17 cellular contexts compared by ENCODE assay signal in genomic region chr12:31991146-31991545, GRCh38. TPM values are rescaled to one million over a fixed set of nuclear protein-coding genes. Genes with fewer than 3 reads are reported as not detected.
DNase-seq lines count a peak whose midpoint lies in the region; ATAC-seq, FAIRE-seq and TF ChIP-seq lines count a peak whose summit lies in the region.
"Had no signal": no experiment of that assay in that cellular context is flagged by ENCODE, and none has a peak within 500 bp of the region (broad histone marks: within the 10 kb centered on the region; RNA-seq: fewer than 3 reads in every experiment).

No MANE protein-coding gene starts in this region.

- 69% methylated on average over 1 of the region's 1 CpG for WGBS in K562 (ENCODE audit: insufficient coverage, low coverage, missing lambda C conversion rate)

- no peak overlapping the region for H3K4me3 Mint-ChIP-seq in CD8-positive, alpha-beta memory T cell
- H3K4me3 Mint-ChIP-seq in T-cell: no peak overlapping the region

- H3K4me1 Mint-ChIP-seq in CD8-positive, alpha-beta memory T cell: peaks cover 21 to 43% (median 38%) of the 10 kb centered on the region in 3 donors
- H3K4me1 Mint-ChIP-seq in T-cell: peaks cover 20 to 36% (median 26%) of the 10 kb centered on the region in 3 donors

- H3K27ac Mint-ChIP-seq in CD8-positive, alpha-beta memory T cell: peak overlapping the region in 5 of 8 donors; percentile 12 to 80 (median 68)
- peak overlapping the region; percentile 55 to 61 for H3K27ac Mint-ChIP-seq in T-cell

- CTCF ChIA-PET in CD8-positive, alpha-beta memory T cell (lab: Charles Lee): interaction anchor here (0.6 to 1.4 kb wide), 3 partner anchors 30 to 338 kb away, joined by 3 to 6 read pairs (median 4); no protein-coding TSS in a partner anchor
- CTCF ChIA-PET in T-cell (lab: Charles Lee): no interaction called here
- CTCF ChIA-PET in K562 (lab: Yijun Ruan, JAX; ENCODE audit: low intra/inter-chr PET ratio): no interaction called here

- peaks cover 30% of the 10 kb centered on the region for H3K36me3 ChIP-seq in CD8-positive, alpha-beta memory T cell (ENCODE audit: insufficient read depth, low read length)
- peaks cover 70% of the 10 kb centered on the region for H3K36me3 ChIP-seq in K562 (ENCODE audit: control insufficient read depth, insufficient read depth, low read length)
- no peaks in the 10 kb centered on the region for H3K36me3 ChIP-seq in osteoblast (ENCODE audit: insufficient read depth, low read length)

- H3K79me2 ChIP-seq in K562 (ENCODE audit: control insufficient read depth, insufficient read depth, low read length) (no peaks in the 10 kb centered on the region; the same call in 1 of the 3 replicates), osteoblast (ENCODE audit: insufficient read depth, low read length) (no peaks in the 10 kb centered on the region)

- H3K9me3 Mint-ChIP-seq in CD8-positive, alpha-beta memory T cell: peaks cover 5 to 31% (median 29%) of the 10 kb centered on the region in 5 donors
- peaks cover 12 to 22% (median 21%) of the 10 kb centered on the region in 3 donors for H3K9me3 Mint-ChIP-seq in T-cell

- H3K4me1 ChIP-seq in CD8-positive, alpha-beta memory T cell (ENCODE audit: insufficient read depth, low read length): no peaks in the 10 kb centered on the region
- H3K4me1 ChIP-seq in K562 (replicated peaks in 1 of 2; ENCODE audit: control insufficient read depth in 2 of 2, insufficient read depth in 2 of 2, low read length in 2 of 2) (no peaks in the 10 kb centered on the region), osteoblast (ENCODE audit: insufficient read depth, low read length) (no peaks in the 10 kb centered on the region)

- intact Hi-C loops in K562 (cut with micrococcal nuclease): no loop called here

- H4K20me1 ChIP-seq in K562 (replicated peaks; ENCODE audit: control insufficient read depth, insufficient read depth, low read length): no peaks in the 10 kb centered on the region
- H4K20me1 ChIP-seq in osteoblast (ENCODE audit: insufficient read depth, low read length): no peaks in the 10 kb centered on the region

- no peak for DNase-seq in CD8-positive, alpha-beta memory T cell
- DNase-seq in T-cell (no peak), K562 (ENCODE audit: extremely low read depth in 1 of 4, low spot score in 3 of 4) (no peak), osteoblast (ENCODE audit: insufficient read length, low spot score, missing footprints) (peak; percentile 10), NOMO-1 (lab: John Stamatoyannopoulos, UW; ENCODE audit: unreplicated experiment in 2 of 2) (no peak), SW480 (ENCODE audit: low spot score) (no peak), NCI-H510A treated with DMSO at 0.1 percent for 48 hours (lab: John Stamatoyannopoulos, UW) (no peak)
- DNase-seq: AML-193; Calu3; HCEC 1CT; left ventricle myocardium superior; NCI-H1694 treated with DMSO at 0.1 percent for 48 hours; NCI-H446; NK-92 treated with Interleukin-12 subunit alpha and Interleukin-12 subunit beta, amount 100 ng/mL, for 24 hours; RPMI8226 had no signal

- BruUV-seq in K562 (replicated peaks; lab: Mats Ljungman, UMichigan): no TSS peak

- TF ChIP-seq POLR2A in K562 (conservative IDR thresholded peaks at IDR 0.05): no peak

- in situ Hi-C loops in K562 (cut with MboI): no loop called here

- no peak for TF ChIP-seq RAD21 in K562 (CRISPR knock-in tag; conservative IDR thresholded peaks at IDR 0.05 in 1 of 2, IDR thresholded peaks at IDR 0.05 in 1 of 2)

- H3K27ac ChIP-seq in CD8-positive, alpha-beta memory T cell (ENCODE audit: low read depth, low read length): no peak overlapping the region
- H3K27ac ChIP-seq in K562 (ENCODE audit: extremely low read depth, low read depth, low read length) (no peak overlapping the region), osteoblast (ENCODE audit: low read depth, low read length) (no peak overlapping the region)

- H3K4me3 ChIP-seq in CD8-positive, alpha-beta memory T cell (ENCODE audit: low read length): no peak overlapping the region
- H3K4me3 ChIP-seq in K562: no peak overlapping the region
- no peak overlapping the region for H3K4me3 ChIP-seq in osteoblast (ENCODE audit: insufficient read depth, low read length)
- H3K4me3 ChIP-seq: cardiac muscle cell had no signal

- ATAC-seq in T-cell (replicated peaks in 1 of 4): no peak
- no peak for ATAC-seq in K562
- ATAC-seq: left ventricle myocardium superior, sciatic nerve had no signal

- H3K36me3 Mint-ChIP-seq in CD8-positive, alpha-beta memory T cell: peaks cover 43 to 83% (median 61%) of the 10 kb centered on the region in 3 donors
- peaks cover 77% of the 10 kb centered on the region for H3K36me3 Mint-ChIP-seq in T-cell

- H3K27me3 ChIP-seq in CD8-positive, alpha-beta memory T cell (ENCODE audit: insufficient read depth, low read length, poor library complexity, severe bottlenecking): no peaks in the 10 kb centered on the region
- H3K27me3 ChIP-seq in K562 (ENCODE audit: control insufficient read depth in 2 of 2, insufficient read depth in 2 of 2, low read length in 2 of 2): no peaks in the 10 kb centered on the region
- H3K27me3 ChIP-seq in osteoblast (ENCODE audit: insufficient read depth, low read length): no peaks in the 10 kb centered on the region
- H3K27me3 ChIP-seq: cardiac muscle cell had no signal

- no peak for FAIRE-seq in K562 (lab: Jason Lieb, UNC)

- no peak overlapping the region for H3K9ac ChIP-seq in K562 (ENCODE audit: insufficient read depth in 1 of 2, low read depth in 2 of 2, low read length in 2 of 2)

- H3K9me1 ChIP-seq in K562 (ENCODE audit: control insufficient read depth, insufficient read depth, low read length): no peaks in the 10 kb centered on the region

- no peaks in the 10 kb centered on the region for H3K27me3 Mint-ChIP-seq in CD8-positive, alpha-beta memory T cell
- H3K27me3 Mint-ChIP-seq in T-cell: no peaks in the 10 kb centered on the region

- POLR2A ChIA-PET in CD8-positive, alpha-beta memory T cell (lab: Charles Lee): interaction anchor here (0.7 to 1.1 kb wide), 2 partner anchors 12 to 82 kb away, joined by 3 to 5 read pairs; no protein-coding TSS in a partner anchor
- POLR2A ChIA-PET in T-cell (lab: Charles Lee): no interaction called here
- POLR2A ChIA-PET in K562 (lab: Yijun Ruan, JAX): no interaction called here

- TF ChIP-seq EP300 in K562 (IDR thresholded peaks at IDR 0.05; ENCODE audit: low read length): no peak

- H3K9me3 ChIP-seq in CD8-positive, alpha-beta memory T cell (ENCODE audit: low read length): no peaks in the 10 kb centered on the region
- H3K9me3 ChIP-seq in K562 (replicated peaks; ENCODE audit: control insufficient read depth, insufficient read depth, low read depth, low read length) (peaks cover under 1% of the 10 kb centered on the region), osteoblast (ENCODE audit: low read depth, low read length) (no peaks in the 10 kb centered on the region)

- TF ChIP-seq CTCF in K562 (IDR thresholded peaks at IDR 0.05 in 2 of 3, conservative IDR thresholded peaks at IDR 0.05 in 1 of 3; ENCODE audit: insufficient read depth in 2 of 3, low read depth in 1 of 3, low read length in 3 of 3) (no peak), osteoblast (IDR thresholded peaks at IDR 0.05; ENCODE audit: extremely low read depth, low read depth, low read length) (no peak)

- H3K4me2 ChIP-seq in K562 (ENCODE audit: insufficient read depth, low read length) (no peak overlapping the region), osteoblast (ENCODE audit: insufficient read depth, low read length) (no peak overlapping the region)

- no peak overlapping the region for H2AFZ ChIP-seq in K562 (ENCODE audit: low read depth, low read length)
- H2AFZ ChIP-seq in osteoblast (ENCODE audit: low read length): no peak overlapping the region

TF ChIP-seq in K562, 482 proteins besides CTCF, POLR2A, EP300 and RAD21:
- TF ChIP-seq RBBP5 (IDR thresholded peaks at IDR 0.05; ENCODE audit: borderline replicate concordance, insufficient read depth, low read length, poor library complexity, severe bottlenecking): no peak
- TF ChIP-seq SAFB2 (IDR thresholded peaks at IDR 0.05; ENCODE audit: borderline replicate concordance, low read depth, low read length, severe bottlenecking): no peak
- TF ChIP-seq POLR2G (IDR thresholded peaks at IDR 0.05; ENCODE audit: low read depth, low read length): 0 out of 2 replicates have a peak, but pooled peaks have one; percentile 5

RNA-seq across cellular contexts. Expression of gene RESF1, which starts 31.9 kb away (rescaled TPM):
- total RNA-seq in CD8-positive, alpha-beta memory T cell: 10 to 100 TPM; 90.5 to 90.9 TPM
- polyA plus RNA-seq in CD8-positive, alpha-beta memory T cell: 313 TPM
- total RNA-seq in T-cell (100 to 1,000 TPM; 196 to 351 (median 265) TPM), K562 (2014; rRNA removed) (26.4 and 29.9 TPM in 2 replicates), K562 (2014; rRNA removed; fragmentation: Illumina TruSeq; extraction: Trizol) (72.9 and 91.0 TPM in 2 replicates), K562 (2015; rRNA removed; fragmentation: Illumina TruSeq; extraction: Trizol) (110 and 121 TPM in 2 replicates), K562 (2021) (51.2 and 52.4 TPM in 2 replicates), osteoblast (23.6 and 31.5 TPM in 2 replicates)
- 12.1 and 64.1 TPM in 2 replicates for total RNA-seq in K562 (2011; cell fraction: chromatin; rRNA removed; ENCODE audit: low replicate concordance)
- 15.3 and 18.7 TPM in 2 replicates for total RNA-seq in K562 (2011; cell fraction: nucleolus; rRNA removed)
- total RNA-seq in K562 (2011; cell fraction: nucleoplasm; rRNA removed): 24.8 and 26.9 TPM in 2 replicates
- polyA plus RNA-seq in K562 (2011; rRNA removed) (51.7 and 53.6 TPM in 2 replicates), K562 (2014; fragmentation: Illumina TruSeq; extraction: Trizol) (52.6 and 70.6 TPM in 2 replicates), K562 (2014; fragmentation: Nextera tagmentation; extraction: Ambion mirVana) (10 to 100 TPM; 21.5 to 30.1 TPM), K562 (2014; rRNA removed) (50.3 and 62.0 TPM in 2 replicates)
- polyA plus RNA-seq in K562 (2011; cell fraction: cytosol; rRNA removed): 14.6 and 36.7 TPM in 2 replicates
- 32.3 and 54.2 TPM in 2 replicates for polyA plus RNA-seq in K562 (2011; cell fraction: nucleus; rRNA removed)
- polyA plus RNA-seq in K562 (2012): 52.5 and 58.2 TPM in 2 replicates
- polyA minus RNA-seq in K562 (2011; rRNA and poly(A)+ RNA removed): 89.2 and 132 TPM in 2 replicates
- polyA minus RNA-seq in K562 (2011; cell fraction: cytosol; rRNA and poly(A)+ RNA removed): 30.2 and 45.1 TPM in 2 replicates
- polyA minus RNA-seq in K562 (2011; cell fraction: nucleus; rRNA and poly(A)+ RNA removed): 33.1 and 72.0 TPM in 2 replicates
